ENCODE assay signal across 18 cellular contexts in the genomic region with DNA sequence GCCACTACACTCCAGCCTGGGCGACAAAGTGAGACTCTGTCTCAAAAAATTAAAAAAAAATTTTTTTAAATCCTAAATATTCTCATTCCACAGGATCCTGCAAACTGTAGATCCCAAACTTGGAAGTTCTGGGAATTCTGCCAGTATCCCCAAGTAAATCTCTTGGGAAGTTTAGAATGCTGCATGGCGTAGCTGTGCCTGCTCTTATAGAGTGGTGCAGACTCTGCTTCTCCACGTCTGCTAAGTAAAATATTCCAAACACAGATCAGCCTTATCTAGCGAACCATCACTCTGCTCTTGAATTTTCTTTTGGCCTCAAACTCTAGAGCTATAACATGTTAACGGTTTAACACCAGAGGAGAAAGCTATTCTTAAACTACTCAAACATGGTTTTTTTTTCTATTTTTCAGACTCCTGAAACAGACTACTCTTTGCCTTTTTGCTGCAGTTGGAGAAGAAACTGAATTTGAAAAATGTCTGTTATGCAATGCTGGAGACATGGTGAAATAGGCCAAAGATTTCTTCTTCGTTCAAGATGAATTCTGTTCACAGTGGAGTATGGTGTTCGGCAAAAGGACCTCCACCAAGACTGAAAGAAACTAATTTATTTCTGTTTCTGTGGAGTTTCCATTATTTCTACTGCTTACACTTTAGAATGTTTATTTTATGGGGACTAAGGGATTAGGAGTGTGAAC.
DNase-seq lines count a peak whose midpoint lies in the region; ATAC-seq and TF ChIP-seq lines count a peak whose summit lies in the region.
"Had no signal": no experiment of that assay in that cellular context is flagged by ENCODE, and none has a peak within 500 bp of the region (broad histone marks: within the 10 kb centered on the region; RNA-seq: fewer than 3 reads in every experiment).

No MANE protein-coding gene starts in this region.

- H3K4me1 Mint-ChIP-seq in nephron = peaks cover 24% of the 10 kb centered on the region
- H3K4me1 Mint-ChIP-seq: natural killer cell had no signal

- TF ChIP-seq POLR2A in heart left ventricle (IDR thresholded peaks at IDR 0.05) (no peak), thyroid gland (IDR thresholded peaks at IDR 0.05) (no peak), prostate gland (IDR thresholded peaks at IDR 0.05) (no peak)

- in situ Hi-C loops in ACHN (cut with HindIII; ENCODE audit: low pct_ligation_motif_present, low pct_unique_long_range_greater_than_20kb, low sequenced_read_pairs) = no loop called here

- no peak overlapping the region for H3K4me3 Mint-ChIP-seq in nephron
- H3K4me3 Mint-ChIP-seq: activated CD4-positive, alpha-beta memory T cell treated with anti-CD3 and anti-CD28 coated beads, Interleukin-2, amount 10 ng/mL, durations not matched to agents 7 days and 5 days; activated naive CD8-positive, alpha-beta T cell; natural killer cell had no signal

- H3K4me3 ChIP-seq in cardiac fibroblast (replicated peaks in 1 of 2; ENCODE audit: low read depth in 2 of 2, low read length in 2 of 2) (no peak overlapping the region), heart left ventricle (peak overlapping the region in 2 of 12 donors; percentile 14 to 23), thyroid gland (replicated peaks in 1 of 3) (no peak overlapping the region), prostate gland (no peak overlapping the region)

- no peaks in the 10 kb centered on the region for H3K27me3 Mint-ChIP-seq in nephron (ENCODE audit: low read depth)
- H3K27me3 Mint-ChIP-seq: activated CD4-positive, alpha-beta memory T cell treated with anti-CD3 and anti-CD28 coated beads, Interleukin-2, amount 10 ng/mL, durations not matched to agents 7 days and 5 days; activated naive CD8-positive, alpha-beta T cell had no signal

- peak; percentile 15 to 41 for DNase-seq in cardiac fibroblast (ENCODE audit: low read depth in 2 of 2)
- no peak for DNase-seq in heart left ventricle
- no peak for DNase-seq in thyroid gland
- DNase-seq in ACHN = no peak
- no peak for DNase-seq in prostate gland (ENCODE audit: low spot score)
- no peak for DNase-seq in DMS79 (lab: John Stamatoyannopoulos, UW)
- DNase-seq: activated CD4-positive, alpha-beta memory T cell treated with anti-CD3 and anti-CD28 coated beads, Interleukin-2, amount 10 ng/mL, durations not matched to agents 7 days and 5 days; activated T-cell treated with anti-CD3 and anti-CD28 coated beads, Interleukin-2, amount 50 U/mL, for 48 hours; Caco-2; effector CD8-positive, alpha-beta T cell; foreskin keratinocyte; natural killer cell; NCI-H1436 treated with DMSO at 0.1 percent for 48 hours; retina had no signal

- H3K27ac Mint-ChIP-seq in nephron = peak overlapping the region; percentile 88 to 98 (median 96)
- H3K27ac Mint-ChIP-seq: activated CD4-positive, alpha-beta memory T cell treated with anti-CD3 and anti-CD28 coated beads, Interleukin-2, amount 10 ng/mL, durations not matched to agents 7 days and 5 days; activated naive CD8-positive, alpha-beta T cell; natural killer cell had no signal

- ATAC-seq in heart left ventricle (peak in 2 of 4 donors; percentile 32 to 39), HG02973 (IDR thresholded peaks at IDR 0.05; ENCODE audit: unreplicated experiment) (no peak)
- ATAC-seq: foreskin keratinocyte, natural killer cell had no signal

- H3K27me3 ChIP-seq in heart left ventricle = no peaks in the 10 kb centered on the region
- H3K27me3 ChIP-seq in thyroid gland = no peaks in the 10 kb centered on the region
- no peaks in the 10 kb centered on the region for H3K27me3 ChIP-seq in prostate gland (replicated peaks; ENCODE audit: insufficient read depth)
- H3K27me3 ChIP-seq: foreskin keratinocyte had no signal

- TF ChIP-seq CTCF in cardiac fibroblast (IDR thresholded peaks at IDR 0.05; ENCODE audit: low read depth, low read length) (no peak), heart left ventricle (IDR thresholded peaks at IDR 0.05) (no peak), nephron (IDR thresholded peaks at IDR 0.05; ENCODE audit: unreplicated experiment in 3 of 3) (no peak), thyroid gland (IDR thresholded peaks at IDR 0.05) (no peak), prostate gland (IDR thresholded peaks at IDR 0.05) (no peak)

- H3K4me1 ChIP-seq in heart left ventricle (peaks cover 0 to 21% (median 0%) of the 10 kb centered on the region in 12 donors), thyroid gland (peaks cover 0 to 8% of the 10 kb centered on the region in 2 donors), prostate gland (replicated peaks) (no peaks in the 10 kb centered on the region)
- H3K4me1 ChIP-seq: Caco-2, foreskin keratinocyte had no signal

- 68 to 75% (median 70%) methylated on average over 7 of the region's 7 CpGs for WGBS in heart left ventricle, 4 donors
- WGBS in thyroid gland, 2 donors = 65 to 71% methylated on average over 7 of the region's 7 CpGs
- WGBS in prostate gland = 64% methylated on average over 7 of the region's 7 CpGs

- peak overlapping the region in 11 of 12 donors; percentile 2 to 69 (median 26) for H3K27ac ChIP-seq in heart left ventricle
- H3K27ac ChIP-seq in thyroid gland = peak overlapping the region in 2 of 3 donors; percentile 15 to 51
- no peak overlapping the region for H3K27ac ChIP-seq in prostate gland
- H3K27ac ChIP-seq: foreskin keratinocyte, VCaP had no signal

- H3K9me3 Mint-ChIP-seq in nephron = no peaks in the 10 kb centered on the region
- H3K9me3 Mint-ChIP-seq: activated CD4-positive, alpha-beta memory T cell treated with anti-CD3 and anti-CD28 coated beads, Interleukin-2, amount 10 ng/mL, durations not matched to agents 7 days and 5 days; natural killer cell had no signal

- peaks cover 14% of the 10 kb centered on the region for H3K36me3 Mint-ChIP-seq in nephron (ENCODE audit: low read depth)
- H3K36me3 Mint-ChIP-seq: natural killer cell had no signal

- H3K36me3 ChIP-seq in heart left ventricle = no peaks in the 10 kb centered on the region
- no peaks in the 10 kb centered on the region for H3K36me3 ChIP-seq in thyroid gland
- no peaks in the 10 kb centered on the region for H3K36me3 ChIP-seq in prostate gland

- intact Hi-C loops in heart left ventricle (cut with DNase I) (no loop called here), thyroid gland (cut with DNase I) (no loop called here), prostate gland (cut with DNase I) (no loop called here)

- H3K9me3 ChIP-seq in heart left ventricle (no peaks in the 10 kb centered on the region), thyroid gland (no peaks in the 10 kb centered on the region), prostate gland (no peaks in the 10 kb centered on the region)
- H3K9me3 ChIP-seq: Caco-2 had no signal

Comparison
In these comparisons a context has a peak if more than half of its experiments do, and no peak if none do; other contexts are left out.
1. DNase-seq: peak in cardiac fibroblast (2 of 2); none in heart left ventricle (0 of 5), thyroid gland (0 of 2), ACHN (single experiment), prostate gland (single experiment) and DMS79 (single experiment).
2. H3K27ac ChIP-seq: peak in heart left ventricle (11 of 12) and thyroid gland (2 of 3); none in prostate gland (0 of 2).